In genomic region chr13:105139380-105140285, GRCh38 we compare ENCODE assay signal across 8 cellular contexts.
DNase-seq lines count a peak whose midpoint lies in the region; ATAC-seq and TF ChIP-seq lines count a peak whose summit lies in the region.

No MANE protein-coding gene starts in this region.

- no peaks in the 10 kb centered on the region for H3K27me3 Mint-ChIP-seq in MCF 10A (ENCODE audit: insufficient read depth, unreplicated experiment)
- no peaks in the 10 kb centered on the region for H3K27me3 Mint-ChIP-seq in activated CD8-positive, alpha-beta T cell treated with anti-CD3 and anti-CD28 coated beads for 36 hours

- no peaks in the 10 kb centered on the region for H4K20me1 ChIP-seq in SK-N-SH (ENCODE audit: insufficient read depth)

- no peak for TF ChIP-seq RAD21 in SK-N-SH (IDR thresholded peaks at IDR 0.05; ENCODE audit: low read length)

- H3K36me3 Mint-ChIP-seq in MCF 10A (ENCODE audit: insufficient read depth, unreplicated experiment) = no peaks in the 10 kb centered on the region
- no peaks in the 10 kb centered on the region for H3K36me3 Mint-ChIP-seq in activated CD8-positive, alpha-beta T cell treated with anti-CD3 and anti-CD28 coated beads for 36 hours (ENCODE audit: low read depth)

- H3K4me2 ChIP-seq in SK-N-SH = no peak overlapping the region

- H2AFZ ChIP-seq in SK-N-SH (ENCODE audit: low read depth) = no peak overlapping the region

- H3K27ac ChIP-seq in breast epithelium (peak overlapping the region; percentile 45 to 66), esophagus muscularis mucosa (replicated peaks in 1 of 4) (peak overlapping the region in 2 of 4 donors; percentile 47 to 56), SK-N-SH (ENCODE audit: low read depth in 2 of 2, low read length in 1 of 2) (no peak overlapping the region)

- TF ChIP-seq POLR2A in breast epithelium (IDR thresholded peaks at IDR 0.05) (no peak), esophagus muscularis mucosa (IDR thresholded peaks at IDR 0.05; ENCODE audit: low read depth) (no peak)

- H3K27ac Mint-ChIP-seq in MCF 10A (ENCODE audit: low read depth, unreplicated experiment) = no peak overlapping the region
- peak overlapping the region; percentile 99 for H3K27ac Mint-ChIP-seq in activated CD8-positive, alpha-beta T cell treated with anti-CD3 and anti-CD28 coated beads for 36 hours

- H3K9me3 Mint-ChIP-seq in MCF 10A (ENCODE audit: unreplicated experiment) = no peaks in the 10 kb centered on the region
- no peaks in the 10 kb centered on the region for H3K9me3 Mint-ChIP-seq in activated CD8-positive, alpha-beta T cell treated with anti-CD3 and anti-CD28 coated beads for 36 hours

- TF ChIP-seq CTCF in breast epithelium (IDR thresholded peaks at IDR 0.05) (no peak), MCF 10A (IDR thresholded peaks at IDR 0.05; ENCODE audit: unreplicated experiment) (no peak), esophagus muscularis mucosa (IDR thresholded peaks at IDR 0.05) (no peak), SK-N-SH (IDR thresholded peaks at IDR 0.05) (no peak)
- TF ChIP-seq CTCF in activated CD8-positive, alpha-beta T cell treated with anti-CD3 and anti-CD28 coated beads for 36 hours (IDR thresholded peaks at IDR 0.05) = peak; percentile 42

- H3K27me3 ChIP-seq in breast epithelium (no peaks in the 10 kb centered on the region), esophagus muscularis mucosa (no peaks in the 10 kb centered on the region), SK-N-SH (ENCODE audit: insufficient read depth) (no peaks in the 10 kb centered on the region)

- H3K9me2 ChIP-seq in SK-N-SH = no peaks in the 10 kb centered on the region

- H3K4me3 ChIP-seq in breast epithelium = peak overlapping the region; percentile 31 to 55 (median 42)
- H3K4me3 ChIP-seq in esophagus muscularis mucosa = peak overlapping the region; percentile 36 to 53 (median 40)
- no peak overlapping the region; a peak in 1 of 4 replicates for H3K4me3 ChIP-seq in SK-N-SH (ENCODE audit: low read depth in 2 of 2, low read length in 1 of 2)

- H3K36me3 ChIP-seq in breast epithelium (no peaks in the 10 kb centered on the region), esophagus muscularis mucosa (no peaks in the 10 kb centered on the region), SK-N-SH (replicated peaks in 1 of 2; ENCODE audit: control insufficient read depth in 1 of 2, insufficient read depth in 2 of 2, low read length in 1 of 2) (no peaks in the 10 kb centered on the region)

- no TSS peak for BruUV-seq in MCF 10A (replicated peaks; lab: Mats Ljungman, UMichigan)

- POLR2A ChIA-PET in MCF 10A (lab: Yijun Ruan, JAX) = no interaction called here
- POLR2A ChIA-PET in activated CD8-positive, alpha-beta T cell treated with anti-CD3 and anti-CD28 coated beads for 36 hours (lab: Charles Lee) = interaction anchor here (0.7 kb wide), 1 partner anchor 81 kb away, joined by 3 read pairs; no protein-coding TSS in a partner anchor
- POLR2A ChIA-PET in SK-N-SH (lab: Yijun Ruan, JAX) = no interaction called here

- peak in 1 of 2 donors; percentile 18 for DNase-seq in breast epithelium (ENCODE audit: low spot score in 2 of 2)
- DNase-seq in MCF 10A (ENCODE audit: unreplicated experiment) = no peak
- DNase-seq in NCI-H345 treated with DMSO at 0.1 percent for 48 hours (lab: John Stamatoyannopoulos, UW; ENCODE audit: unreplicated experiment) = peak; percentile 89
- peak; percentile 73 for DNase-seq in activated CD8-positive, alpha-beta T cell treated with anti-CD3 and anti-CD28 coated beads for 36 hours
- DNase-seq in esophagus muscularis mucosa (ENCODE audit: extremely low spot score) = no peak
- DNase-seq in retina = peak; percentile 18
- no peak for DNase-seq in SK-N-SH

- 63% methylated on average over 20 of the region's 20 CpGs for whole genome bisulfite sequencing in esophagus muscularis mucosa
- WGBS in SK-N-SH (ENCODE audit: low lambda C conversion rate) = 59% methylated on average over 20 of the region's 20 CpGs

- H3K9me3 ChIP-seq in breast epithelium (no peaks in the 10 kb centered on the region), esophagus muscularis mucosa (no peaks in the 10 kb centered on the region), SK-N-SH (no peaks in the 10 kb centered on the region)

- TF ChIP-seq EP300 in esophagus muscularis mucosa (IDR thresholded peaks at IDR 0.05) (no peak), SK-N-SH (IDR thresholded peaks at IDR 0.05; ENCODE audit: borderline replicate concordance in 1 of 2, low read depth in 1 of 2, low read length in 1 of 2) (no peak)

- H3K79me2 ChIP-seq in SK-N-SH (ENCODE audit: insufficient read depth) = no peaks in the 10 kb centered on the region

- H3K4me1 ChIP-seq in breast epithelium = no peaks in the 10 kb centered on the region
- no peaks in the 10 kb centered on the region for H3K4me1 ChIP-seq in esophagus muscularis mucosa
- peaks cover 0 to 9% of the 10 kb centered on the region in 2 experiments; a peak in 2 of 4 replicates for H3K4me1 ChIP-seq in SK-N-SH (ENCODE audit: control insufficient read depth in 1 of 2, insufficient read depth in 2 of 2, low read depth in 1 of 2, low read length in 1 of 2)

- no peak overlapping the region for H3K4me3 Mint-ChIP-seq in MCF 10A (ENCODE audit: unreplicated experiment)
- H3K4me3 Mint-ChIP-seq in activated CD8-positive, alpha-beta T cell treated with anti-CD3 and anti-CD28 coated beads for 36 hours = peak overlapping the region; percentile 90

- ATAC-seq in HG03060 (IDR thresholded peaks at IDR 0.05; ENCODE audit: low read depth, unreplicated experiment) = peak; percentile 92
- ATAC-seq in activated CD8-positive, alpha-beta T cell treated with anti-CD3 and anti-CD28 coated beads for 36 hours = peak; percentile 94

- intact Hi-C loops in breast epithelium (cut with DNase I; ENCODE audit: low total_unique reads) (no loop called here), MCF 10A (cut with micrococcal nuclease) (no loop called here), esophagus muscularis mucosa (cut with DNase I) (no loop called here)
- intact Hi-C loops in activated CD8-positive, alpha-beta T cell treated with anti-CD3 and anti-CD28 coated beads for 36 hours (cut with micrococcal nuclease) = no loop called here

- no peaks in the 10 kb centered on the region for H3F3A ChIP-seq in SK-N-SH (replicated peaks; ENCODE audit: insufficient read depth)

- CTCF ChIA-PET in MCF 10A (lab: Yijun Ruan, JAX) = interaction anchor here (0.6 kb wide), 1 partner anchor 1787 kb away, joined by 3 read pairs; no protein-coding TSS in a partner anchor
- CTCF ChIA-PET in activated CD8-positive, alpha-beta T cell treated with anti-CD3 and anti-CD28 coated beads for 36 hours (lab: Charles Lee) = interaction anchor here (0.9 to 1.2 kb wide), 3 partner anchors 12 to 90 kb away, joined by 3 to 4 read pairs (median 3); no protein-coding TSS in a partner anchor
- CTCF ChIA-PET in SK-N-SH (lab: Yijun Ruan, JAX) = no interaction called here

- H3K4me1 Mint-ChIP-seq in MCF 10A (ENCODE audit: insufficient read depth, unreplicated experiment) = no peaks in the 10 kb centered on the region
- H3K4me1 Mint-ChIP-seq in activated CD8-positive, alpha-beta T cell treated with anti-CD3 and anti-CD28 coated beads for 36 hours (ENCODE audit: low read depth) = peaks cover 19% of the 10 kb centered on the region

- H3K9ac ChIP-seq in SK-N-SH = no peak overlapping the region

TF ChIP-seq in SK-N-SH, 30 proteins besides CTCF, POLR2A, EP300 and RAD21:
- TF ChIP-seq IRF3 (IDR thresholded peaks at IDR 0.05; ENCODE audit: low read depth, low read length) = no peak
- TF ChIP-seq TAF1 (IDR thresholded peaks at IDR 0.05; ENCODE audit: borderline replicate concordance, low read depth, low read length) = no peak
- TF ChIP-seq POLR2AphosphoS5 (IDR thresholded peaks at IDR 0.05; ENCODE audit: low read depth, low read length) = no peak

Comparison
In these comparisons a context has a peak if more than half of its experiments do, and no peak if none do; other contexts are left out.
1. DNase-seq: peak in NCI-H345 treated with DMSO at 0.1 percent for 48 hours (single experiment), activated CD8-positive, alpha-beta T cell treated with anti-CD3 and anti-CD28 coated beads for 36 hours (single experiment) and retina (single experiment); none in MCF 10A (single experiment), esophagus muscularis mucosa (single experiment) and SK-N-SH (single experiment).
2. H3K27ac ChIP-seq: peak in breast epithelium (2 of 2); none in SK-N-SH (0 of 2).
3. H3K4me3 ChIP-seq: peak in breast epithelium (3 of 3) and esophagus muscularis mucosa (4 of 4); none in SK-N-SH (0 of 2).